Comparison of ENCODE assay signal across 11 cellular contexts in genomic region chr10:119290301-119291036, GRCh38.
A peak's percentile ranks its signal among the peaks of the same experiment; 100 is the strongest.
DNase-seq lines count a peak whose midpoint lies in the region; ATAC-seq and TF ChIP-seq lines count a peak whose summit lies in the region.
"Had no signal": no experiment of that assay in that cellular context is flagged by ENCODE, and none has a peak within 500 bp of the region (broad histone marks: within the 10 kb centered on the region; RNA-seq: fewer than 3 reads in every experiment).

No MANE protein-coding gene starts in this region.

- H3K79me2 ChIP-seq in hepatocyte, result peaks cover 45% of the 10 kb centered on the region

- H3K27ac ChIP-seq in hepatocyte, result peak overlapping the region; percentile 62
- no peak overlapping the region for H3K27ac ChIP-seq in colonic mucosa
- H3K27ac ChIP-seq: cardiac muscle cell had no signal

- peaks cover 20% of the 10 kb centered on the region for H3K4me1 ChIP-seq in hepatocyte (ENCODE audit: insufficient read depth)
- no peaks in the 10 kb centered on the region for H3K4me1 ChIP-seq in colonic mucosa

- H3K9me3 Mint-ChIP-seq in activated CD4-positive, alpha-beta T cell treated with anti-CD3 and anti-CD28 coated beads, Interleukin-2, amount 10 ng/mL, durations not matched to agents 24 days and 14 days, result no peaks in the 10 kb centered on the region
- peaks cover under 1% of the 10 kb centered on the region for H3K9me3 Mint-ChIP-seq in activated B cell treated with CpG ODN at 0.5 μM for 24 hours
- no peaks in the 10 kb centered on the region for H3K9me3 Mint-ChIP-seq in stimulated activated naive B cell treated with anti-CD40 and anti-IgM and Interleukin-4, amounts not matched to agents 10 μg/mL and 1 μg/mL and 100 μg/mL, for 72 hours

- CTCF ChIA-PET in activated B cell treated with CpG ODN at 0.5 μM for 24 hours (lab: Charles Lee), result interaction anchor here (1.2 kb wide), 1 partner anchor 80 kb away, joined by 3 read pairs; no protein-coding TSS in a partner anchor

- peaks cover 7% of the 10 kb centered on the region for H4K20me1 ChIP-seq in hepatocyte (ENCODE audit: insufficient read depth, poor library complexity, severe bottlenecking)

- WGBS in hepatocyte (ENCODE audit: low lambda C conversion rate, missing lambda C conversion rate), result 53% methylated on average over 12 of the region's 12 CpGs

- DNase-seq in activated CD4-positive, alpha-beta T cell treated with anti-CD3 and anti-CD28 coated beads, Interleukin-2, amount 10 ng/mL, durations not matched to agents 24 days and 14 days, result no peak
- DNase-seq in activated CD4-positive, alpha-beta T cell treated with anti-CD3 and anti-CD28 coated beads for 48 hours, result no peak
- no peak for DNase-seq in activated B cell treated with CpG ODN at 0.5 μM for 24 hours
- DNase-seq in hepatocyte (ENCODE audit: low spot score), result no peak
- DNase-seq in stimulated activated naive B cell treated with anti-CD40 and anti-IgM and Interleukin-4, amounts not matched to agents 10 μg/mL and 1 μg/mL and 100 μg/mL, for 72 hours, result no peak
- no peak for DNase-seq in NCI-H146 (lab: John Stamatoyannopoulos, UW)
- DNase-seq in colonic mucosa, result no peak
- DNase-seq: NCI-H510A had no signal

- ATAC-seq in activated B cell treated with CpG ODN at 0.5 μM for 24 hours (ENCODE audit: low read depth) (no peak), GM21576 (IDR thresholded peaks at IDR 0.05; ENCODE audit: unreplicated experiment) (no peak)
- peak in 1 of 2 donors; percentile 33 for ATAC-seq in stimulated activated naive B cell treated with anti-CD40 and anti-IgM and Interleukin-4, amounts not matched to agents 10 μg/mL and 1 μg/mL and 100 μg/mL, for 72 hours (replicated peaks)
- ATAC-seq: WTC11 had no signal

- no peak overlapping the region for H3K9ac ChIP-seq in colonic mucosa (ENCODE audit: low read depth in 2 of 2, low read length in 2 of 2)

- TF ChIP-seq CTCF in activated B cell treated with CpG ODN at 0.5 μM for 24 hours (IDR thresholded peaks at IDR 0.05) (no peak), hepatocyte (IDR thresholded peaks at IDR 0.05; ENCODE audit: poor library complexity) (peak; percentile 18), colonic mucosa (IDR thresholded peaks at IDR 0.05) (no peak)

- no peaks in the 10 kb centered on the region for H3K27me3 Mint-ChIP-seq in activated CD4-positive, alpha-beta T cell treated with anti-CD3 and anti-CD28 coated beads, Interleukin-2, amount 10 ng/mL, durations not matched to agents 24 days and 14 days
- no peaks in the 10 kb centered on the region for H3K27me3 Mint-ChIP-seq in activated B cell treated with CpG ODN at 0.5 μM for 24 hours
- no peaks in the 10 kb centered on the region for H3K27me3 Mint-ChIP-seq in stimulated activated naive B cell treated with anti-CD40 and anti-IgM and Interleukin-4, amounts not matched to agents 10 μg/mL and 1 μg/mL and 100 μg/mL, for 72 hours

- H3K4me3 Mint-ChIP-seq in activated CD4-positive, alpha-beta T cell treated with anti-CD3 and anti-CD28 coated beads, Interleukin-2, amount 10 ng/mL, durations not matched to agents 24 days and 14 days, result peak overlapping the region; percentile 11
- H3K4me3 Mint-ChIP-seq in activated B cell treated with CpG ODN at 0.5 μM for 24 hours, result no peak overlapping the region
- H3K4me3 Mint-ChIP-seq in stimulated activated naive B cell treated with anti-CD40 and anti-IgM and Interleukin-4, amounts not matched to agents 10 μg/mL and 1 μg/mL and 100 μg/mL, for 72 hours, result no peak overlapping the region
- H3K4me3 Mint-ChIP-seq: WTC11 had no signal

- H3K4me1 Mint-ChIP-seq in activated CD4-positive, alpha-beta T cell treated with anti-CD3 and anti-CD28 coated beads, Interleukin-2, amount 10 ng/mL, durations not matched to agents 24 days and 14 days, result peaks cover 69% of the 10 kb centered on the region
- peaks cover 69% of the 10 kb centered on the region for H3K4me1 Mint-ChIP-seq in activated B cell treated with CpG ODN at 0.5 μM for 24 hours
- H3K4me1 Mint-ChIP-seq in stimulated activated naive B cell treated with anti-CD40 and anti-IgM and Interleukin-4, amounts not matched to agents 10 μg/mL and 1 μg/mL and 100 μg/mL, for 72 hours, result peaks cover 36 to 76% of the 10 kb centered on the region in 2 donors

- peaks cover 6% of the 10 kb centered on the region for H3K36me3 Mint-ChIP-seq in activated CD4-positive, alpha-beta T cell treated with anti-CD3 and anti-CD28 coated beads, Interleukin-2, amount 10 ng/mL, durations not matched to agents 24 days and 14 days (ENCODE audit: low read depth)
- peaks cover 3% of the 10 kb centered on the region for H3K36me3 Mint-ChIP-seq in activated B cell treated with CpG ODN at 0.5 μM for 24 hours (ENCODE audit: low read depth)
- peaks cover under 1 to 3% of the 10 kb centered on the region in 2 donors for H3K36me3 Mint-ChIP-seq in stimulated activated naive B cell treated with anti-CD40 and anti-IgM and Interleukin-4, amounts not matched to agents 10 μg/mL and 1 μg/mL and 100 μg/mL, for 72 hours
- H3K36me3 Mint-ChIP-seq: WTC11 had no signal

- H3K27me3 ChIP-seq in hepatocyte (no peaks in the 10 kb centered on the region), colonic mucosa (no peaks in the 10 kb centered on the region)
- H3K27me3 ChIP-seq: cardiac muscle cell had no signal

- H3K27ac Mint-ChIP-seq in activated CD4-positive, alpha-beta T cell treated with anti-CD3 and anti-CD28 coated beads, Interleukin-2, amount 10 ng/mL, durations not matched to agents 24 days and 14 days, result peak overlapping the region; percentile 49
- H3K27ac Mint-ChIP-seq in activated B cell treated with CpG ODN at 0.5 μM for 24 hours, result peak overlapping the region; percentile 61
- H3K27ac Mint-ChIP-seq in stimulated activated naive B cell treated with anti-CD40 and anti-IgM and Interleukin-4, amounts not matched to agents 10 μg/mL and 1 μg/mL and 100 μg/mL, for 72 hours, result peak overlapping the region; percentile 37
- H3K27ac Mint-ChIP-seq: WTC11 had no signal

- intact Hi-C loops in activated CD4-positive, alpha-beta T cell treated with anti-CD3 and anti-CD28 coated beads, Interleukin-2, amount 10 ng/mL, durations not matched to agents 24 days and 14 days (cut with micrococcal nuclease), result no loop called here
- intact Hi-C loops in activated B cell treated with CpG ODN at 0.5 μM for 24 hours (cut with micrococcal nuclease) (no loop called here), colonic mucosa (cut with DNase I) (no loop called here)

- H3K4me2 ChIP-seq in hepatocyte, result no peak overlapping the region

- no peaks in the 10 kb centered on the region for H3K9me3 ChIP-seq in hepatocyte (ENCODE audit: low read depth)
- no peaks in the 10 kb centered on the region for H3K9me3 ChIP-seq in colonic mucosa

- H3K9me2 ChIP-seq in hepatocyte (replicated peaks; ENCODE audit: insufficient read depth), result no peaks in the 10 kb centered on the region

- H2AFZ ChIP-seq in hepatocyte, result no peak overlapping the region

- H3K4me3 ChIP-seq in hepatocyte (no peak overlapping the region), colonic mucosa (no peak overlapping the region)
- H3K4me3 ChIP-seq: cardiac muscle cell had no signal

- POLR2A ChIA-PET in activated B cell treated with CpG ODN at 0.5 μM for 24 hours (lab: Charles Lee), result interaction anchor here (0.7 to 2.0 kb wide), 4 partner anchors 16 to 84 kb away, joined by 3 to 6 read pairs (median 3); partner anchors contain the start of gene GRK5

- no peaks in the 10 kb centered on the region for H3K36me3 ChIP-seq in hepatocyte (replicated peaks; ENCODE audit: insufficient read depth, low read depth)
- H3K36me3 ChIP-seq in colonic mucosa, result no peaks in the 10 kb centered on the region
- H3K36me3 ChIP-seq: cardiac muscle cell had no signal
